25 cellular contexts compared by ENCODE assay signal in the genomic region with DNA sequence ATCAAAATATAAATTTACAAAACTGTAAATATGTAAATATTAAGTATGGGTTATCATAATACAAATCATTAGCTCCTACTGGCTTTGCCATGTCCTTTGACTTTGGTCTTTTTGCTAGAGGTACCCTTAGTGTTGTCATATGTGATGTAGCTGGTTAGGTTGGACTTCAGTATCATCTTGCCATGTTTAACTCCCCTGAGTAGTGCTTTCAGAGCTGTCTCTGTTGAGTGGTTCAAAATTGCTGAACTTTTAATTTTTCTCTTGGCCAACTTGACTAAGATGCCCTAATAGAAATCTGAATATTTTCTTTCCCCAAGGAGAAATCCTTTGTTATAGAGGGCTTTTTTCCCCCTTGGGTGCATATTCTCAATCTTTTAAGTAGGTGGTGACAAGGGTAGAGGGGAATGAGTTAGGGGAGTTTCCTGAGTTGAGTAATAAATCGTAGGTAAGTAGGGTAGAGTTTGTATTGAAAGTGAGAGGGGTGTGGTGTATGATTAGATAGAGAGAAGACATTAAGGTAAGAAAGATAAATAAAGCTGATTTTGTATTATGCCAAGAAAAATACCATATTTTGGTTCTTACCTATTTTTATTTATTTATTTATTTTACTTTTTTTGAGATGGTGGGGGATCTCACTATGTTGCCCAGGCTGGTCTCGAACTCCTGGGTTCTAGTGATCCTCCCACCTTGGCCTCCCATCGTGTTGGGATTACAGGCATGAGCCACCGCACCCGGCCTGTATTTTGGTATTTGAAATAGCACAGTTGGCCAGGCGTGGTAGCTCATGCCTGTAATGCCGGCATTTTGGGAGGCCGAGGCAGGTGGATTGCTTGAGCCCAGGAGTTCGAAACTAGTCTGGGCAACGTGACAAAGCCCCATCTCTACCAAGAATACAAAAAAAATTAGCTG. TPM values are rescaled to one million over a fixed set of nuclear protein-coding genes. Genes with fewer than 3 reads are reported as not detected.
A peak's percentile ranks its signal among the peaks of the same experiment; 100 is the strongest.
DNase-seq lines count a peak whose midpoint lies in the region; ATAC-seq, FAIRE-seq and TF ChIP-seq lines count a peak whose summit lies in the region.
"Had no signal": no experiment of that assay in that cellular context is flagged by ENCODE, and none has a peak within 500 bp of the region (broad histone marks: within the 10 kb centered on the region; RNA-seq: fewer than 3 reads in every experiment).

No MANE protein-coding gene starts in this region.

- peak overlapping the region; percentile 41 to 56 for H3K4me3 Mint-ChIP-seq in activated T-cell treated with anti-CD3 and anti-CD28 coated beads, Interleukin-2, amount 50 U/mL, for 72 hours
- no peak overlapping the region for H3K4me3 Mint-ChIP-seq in stimulated activated naive B cell treated with anti-CD40 and anti-IgM and Interleukin-4, amounts not matched to agents 10 μg/mL and 1 μg/mL and 100 μg/mL, for 72 hours
- H3K4me3 Mint-ChIP-seq: CD14-positive monocyte had no signal

- peaks cover 92% of the 10 kb centered on the region for H3K79me2 ChIP-seq in K562 (ENCODE audit: control insufficient read depth, insufficient read depth, low read length)

- BruUV-seq in K562 (replicated peaks; lab: Mats Ljungman, UMichigan), result no TSS peak

- H3K4me3 ChIP-seq in HEK293 (ENCODE audit: low read depth, low read length) (no peak overlapping the region), K562 (no peak overlapping the region)
- H3K4me3 ChIP-seq: mucosa of descending colon had no signal

- H3K9me3 ChIP-seq in HEK293 (ENCODE audit: control insufficient read depth, insufficient read depth, low read depth, low read length), result no peaks in the 10 kb centered on the region
- H3K9me3 ChIP-seq in K562 (replicated peaks; ENCODE audit: control insufficient read depth, insufficient read depth, low read depth, low read length), result no peaks in the 10 kb centered on the region
- H3K9me3 ChIP-seq: mucosa of descending colon had no signal

- H2AFZ ChIP-seq in K562 (ENCODE audit: low read depth, low read length), result no peak overlapping the region

- intact Hi-C loops in K562 (cut with micrococcal nuclease), result no loop called here

- POLR2A ChIA-PET in HEK293 (lab: Yijun Ruan, JAX) (interaction anchor here (1.0 kb wide), 1 partner anchor 22 kb away, joined by 3 read pairs; the partner anchor contains the start of gene RPRD2), K562 (lab: Yijun Ruan, JAX) (interaction anchor here (0.7 to 5.6 kb wide), 7 partner anchors 8 to 171 kb away, joined by 3 to 18 read pairs (median 4); partner anchors contain the start of gene RPRD2)

- H3K27me3 Mint-ChIP-seq in activated T-cell treated with anti-CD3 and anti-CD28 coated beads, Interleukin-2, amount 50 U/mL, for 72 hours (ENCODE audit: low read depth), result no peaks in the 10 kb centered on the region
- H3K27me3 Mint-ChIP-seq in stimulated activated naive B cell treated with anti-CD40 and anti-IgM and Interleukin-4, amounts not matched to agents 10 μg/mL and 1 μg/mL and 100 μg/mL, for 72 hours, result no peaks in the 10 kb centered on the region
- H3K27me3 Mint-ChIP-seq: T-cell had no signal

- peaks cover 0 to 2% of the 10 kb centered on the region in 2 donors for H3K36me3 Mint-ChIP-seq in activated T-cell treated with anti-CD3 and anti-CD28 coated beads, Interleukin-2, amount 50 U/mL, for 72 hours (ENCODE audit: insufficient read depth in 2 of 2)
- peaks cover 6 to 13% of the 10 kb centered on the region in 2 donors for H3K36me3 Mint-ChIP-seq in stimulated activated naive B cell treated with anti-CD40 and anti-IgM and Interleukin-4, amounts not matched to agents 10 μg/mL and 1 μg/mL and 100 μg/mL, for 72 hours

- no peak overlapping the region for H3K9ac ChIP-seq in K562 (ENCODE audit: insufficient read depth in 1 of 2, low read depth in 2 of 2, low read length in 2 of 2)

- H3K4me2 ChIP-seq in K562 (ENCODE audit: insufficient read depth, low read length), result no peak overlapping the region

- H3K27ac ChIP-seq in HEK293 (ENCODE audit: extremely low read depth, low read depth, low read length) (no peak overlapping the region), K562 (ENCODE audit: extremely low read depth, low read depth, low read length) (no peak overlapping the region)

- 0 out of 2 replicates have a peak, but pooled peaks cover 6% of the 10 kb centered on the region for H4K20me1 ChIP-seq in K562 (replicated peaks; ENCODE audit: control insufficient read depth, insufficient read depth, low read length)

- H3K27ac Mint-ChIP-seq in activated T-cell treated with anti-CD3 and anti-CD28 coated beads, Interleukin-2, amount 50 U/mL, for 72 hours, result peak overlapping the region; percentile 69
- peak overlapping the region; percentile 22 for H3K27ac Mint-ChIP-seq in stimulated activated naive B cell treated with anti-CD40 and anti-IgM and Interleukin-4, amounts not matched to agents 10 μg/mL and 1 μg/mL and 100 μg/mL, for 72 hours

- H3K4me1 ChIP-seq in HEK293 (ENCODE audit: control insufficient read depth, insufficient read depth, low read length) (peaks cover 10% of the 10 kb centered on the region; the same call in 1 of the 2 replicates), K562 (replicated peaks in 1 of 2; ENCODE audit: control insufficient read depth in 2 of 2, insufficient read depth in 2 of 2, low read length in 2 of 2) (peaks cover 9 to 11% of the 10 kb centered on the region in 2 experiments)

- 78% methylated on average over 10 of the region's 10 CpGs for WGBS in K562 (ENCODE audit: insufficient coverage, low coverage, missing lambda C conversion rate)

- CTCF ChIA-PET in HEK293 (lab: Yijun Ruan, JAX), result no interaction called here
- CTCF ChIA-PET in K562 (lab: Yijun Ruan, JAX; ENCODE audit: low intra/inter-chr PET ratio), result no interaction called here

- H3K9me1 ChIP-seq in K562 (ENCODE audit: control insufficient read depth, insufficient read depth, low read length), result peaks cover 5% of the 10 kb centered on the region

- in situ Hi-C loops in K562 (cut with MboI), result no loop called here

- TF ChIP-seq POLR2A in K562 (conservative IDR thresholded peaks at IDR 0.05), result no peak

- H3K36me3 ChIP-seq in HEK293 (ENCODE audit: control insufficient read depth in 2 of 2, insufficient read depth in 1 of 2, low read length in 2 of 2), result no peaks in the 10 kb centered on the region; a peak in 1 of 3 replicates
- no peaks in the 10 kb centered on the region; the same call in 2 of the 3 replicates for H3K36me3 ChIP-seq in K562 (ENCODE audit: control insufficient read depth, insufficient read depth, low read length)

- no peak for FAIRE-seq in K562 (lab: Jason Lieb, UNC)
- FAIRE-seq: islet of Langerhans had no signal

- no peak for TF ChIP-seq EP300 in K562 (IDR thresholded peaks at IDR 0.05; ENCODE audit: low read length)

- H3K27me3 ChIP-seq in K562 (ENCODE audit: control insufficient read depth in 2 of 2, insufficient read depth in 2 of 2, low read length in 2 of 2), result no peaks in the 10 kb centered on the region

- H3K9me3 Mint-ChIP-seq in activated T-cell treated with anti-CD3 and anti-CD28 coated beads, Interleukin-2, amount 50 U/mL, for 72 hours, result no peaks in the 10 kb centered on the region
- no peaks in the 10 kb centered on the region for H3K9me3 Mint-ChIP-seq in stimulated activated naive B cell treated with anti-CD40 and anti-IgM and Interleukin-4, amounts not matched to agents 10 μg/mL and 1 μg/mL and 100 μg/mL, for 72 hours
- H3K9me3 Mint-ChIP-seq: T-cell had no signal

- no peak for DNase-seq in activated T-cell treated with anti-CD3 and anti-CD28 coated beads, Interleukin-2, amount 50 U/mL, for 72 hours
- no peak for DNase-seq in activated T-cell treated with anti-CD3 and anti-CD28 coated beads, Interleukin-2, amount 50 U/mL, for 48 hours
- DNase-seq in K562 (ENCODE audit: extremely low read depth in 1 of 4, low spot score in 3 of 4) (no peak), NCI-H446 (lab: John Stamatoyannopoulos, UW) (no peak)
- DNase-seq in stimulated activated naive B cell treated with anti-CD40 and anti-IgM and Interleukin-4, amounts not matched to agents 10 μg/mL and 1 μg/mL and 100 μg/mL, for 72 hours, result no peak
- DNase-seq: activated effector memory CD4-positive, alpha-beta T cell treated with Interleukin-2 at 50 U/mL for 16 hours; aorta; central memory CD4-positive, alpha-beta T cell; DMS153; effector CD4-positive, alpha-beta T cell; foreskin melanocyte; GDM1; hypothalamus; KBM-7; mucosa of descending colon; NCI-H748 treated with DMSO at 0.1 percent for 48 hours; nucleus accumbens; Right ventricle myocardium superior; stimulated activated CD4-positive, alpha-beta T cell treated with anti-CD3 and anti-CD28 coated beads, Interleukin-15, amount 100 ng/mL, for 24 hours; T-cell had no signal

- H3K4me1 Mint-ChIP-seq in activated T-cell treated with anti-CD3 and anti-CD28 coated beads, Interleukin-2, amount 50 U/mL, for 72 hours (ENCODE audit: low read depth), result peaks cover 61% of the 10 kb centered on the region
- peaks cover 20 to 32% of the 10 kb centered on the region in 2 donors for H3K4me1 Mint-ChIP-seq in stimulated activated naive B cell treated with anti-CD40 and anti-IgM and Interleukin-4, amounts not matched to agents 10 μg/mL and 1 μg/mL and 100 μg/mL, for 72 hours

- TF ChIP-seq CTCF in HEK293 (tag by site-specific recombination; IDR thresholded peaks at IDR 0.05) (no peak), K562 (IDR thresholded peaks at IDR 0.05 in 2 of 3, conservative IDR thresholded peaks at IDR 0.05 in 1 of 3; ENCODE audit: insufficient read depth in 2 of 3, low read depth in 1 of 3, low read length in 3 of 3) (no peak)

- peak; percentile 88 to 90 for ATAC-seq in activated T-cell treated with anti-CD3 and anti-CD28 coated beads, Interleukin-2, amount 50 U/mL, for 72 hours (replicated peaks in 1 of 2)
- ATAC-seq in K562 (no peak), GM19395 (IDR thresholded peaks at IDR 0.05; ENCODE audit: unreplicated experiment) (no peak), GM21723 (IDR thresholded peaks at IDR 0.05; ENCODE audit: unreplicated experiment) (no peak)
- ATAC-seq in stimulated activated naive B cell treated with anti-CD40 and anti-IgM and Interleukin-4, amounts not matched to agents 10 μg/mL and 1 μg/mL and 100 μg/mL, for 72 hours (replicated peaks), result peak; percentile 29 to 45
- ATAC-seq: T-cell had no signal

- no peak for TF ChIP-seq RAD21 in K562 (CRISPR knock-in tag; conservative IDR thresholded peaks at IDR 0.05 in 1 of 2, IDR thresholded peaks at IDR 0.05 in 1 of 2)

RNA-seq across cellular contexts. Expression of gene RPRD2, which starts 21.8 kb away (rescaled TPM):
- total RNA-seq in activated T-cell treated with anti-CD3 and anti-CD28 coated beads, Interleukin-2, amount 50 U/mL, for 72 hours, result 10 to 100 TPM; 31.9 to 32.7 TPM
- total RNA-seq in K562 (2011; cell fraction: chromatin; rRNA removed; ENCODE audit: low replicate concordance), result 21.2 and 49.5 TPM in 2 replicates
- 12.0 and 13.0 TPM in 2 replicates for total RNA-seq in K562 (2011; cell fraction: nucleolus; rRNA removed)
- 21.8 and 22.7 TPM in 2 replicates for total RNA-seq in K562 (2011; cell fraction: nucleoplasm; rRNA removed)
- total RNA-seq in K562 (2014; rRNA removed), result 4.4 and 5.2 TPM in 2 replicates
- total RNA-seq in K562 (2014; rRNA removed; fragmentation: Illumina TruSeq; extraction: Trizol), result 7.7 and 8.9 TPM in 2 replicates
- total RNA-seq in K562 (2015; rRNA removed; fragmentation: Illumina TruSeq; extraction: Trizol), result 8.6 and 8.7 TPM in 2 replicates
- total RNA-seq in K562 (2021), result 19.8 and 21.6 TPM in 2 replicates
- 6.1 and 11.4 TPM in 2 replicates for polyA plus RNA-seq in K562 (2011; rRNA removed)
- 5.5 and 7.2 TPM in 2 replicates for polyA plus RNA-seq in K562 (2011; cell fraction: cytosol; rRNA removed)
- 11.6 and 12.5 TPM in 2 replicates for polyA plus RNA-seq in K562 (2011; cell fraction: nucleus; rRNA removed)
- polyA plus RNA-seq in K562 (2012), result 11.7 and 12.8 TPM in 2 replicates
- polyA plus RNA-seq in K562 (2014; fragmentation: Illumina TruSeq; extraction: Trizol), result 18.3 and 21.3 TPM in 2 replicates
- polyA plus RNA-seq in K562 (2014; fragmentation: Nextera tagmentation; extraction: Ambion mirVana), result 1 to 10 TPM; 1.5 to 4.4 TPM
- 6.7 and 7.9 TPM in 2 replicates for polyA plus RNA-seq in K562 (2014; rRNA removed)
- polyA minus RNA-seq in K562 (2011; rRNA and poly(A)+ RNA removed), result 9.5 and 14.1 TPM in 2 replicates
- polyA minus RNA-seq in K562 (2011; cell fraction: cytosol; rRNA and poly(A)+ RNA removed), result 10.0 and 10.3 TPM in 2 replicates
- 9.8 and 18.9 TPM in 2 replicates for polyA minus RNA-seq in K562 (2011; cell fraction: nucleus; rRNA and poly(A)+ RNA removed)

Comparison
In these comparisons a context has a peak if more than half of its experiments do, and no peak if none do; other contexts are left out.
1. ATAC-seq: peak in activated T-cell treated with anti-CD3 and anti-CD28 coated beads, Interleukin-2, amount 50 U/mL, for 72 hours (2 of 2) and stimulated activated naive B cell treated with anti-CD40 and anti-IgM and Interleukin-4, amounts not matched to agents 10 μg/mL and 1 μg/mL and 100 μg/mL, for 72 hours (2 of 2); none in K562 (single experiment), GM19395 (single experiment) and GM21723 (single experiment).
2. H3K4me3 Mint-ChIP-seq: peak in activated T-cell treated with anti-CD3 and anti-CD28 coated beads, Interleukin-2, amount 50 U/mL, for 72 hours (2 of 2); none in stimulated activated naive B cell treated with anti-CD40 and anti-IgM and Interleukin-4, amounts not matched to agents 10 μg/mL and 1 μg/mL and 100 μg/mL, for 72 hours (0 of 2).